Comparison of ENCODE assay signal across 19 cellular contexts in genomic region chr21:34027727-34028461, GRCh38.
"Had no signal": no experiment of that assay in that cellular context is flagged by ENCODE, and none has a peak within 500 bp of the region (broad histone marks: within the 10 kb centered on the region; RNA-seq: fewer than 3 reads in every experiment).

No MANE protein-coding gene starts in this region.

- H3K4me3 Mint-ChIP-seq: activated CD4-positive, alpha-beta memory T cell treated with anti-CD3 and anti-CD28 coated beads, Interleukin-2, amount 10 ng/mL, durations not matched to agents 7 days and 5 days; activated CD4-positive, alpha-beta T cell treated with anti-CD3 and anti-CD28 coated beads for 36 hours; activated naive CD8-positive, alpha-beta T cell treated with anti-CD3 and anti-CD28 coated beads, Interleukin-2, amount 10 ng/mL, durations not matched to agents 7 days and 5 days; effector memory CD8-positive, alpha-beta T cell; mesothelial cell of epicardium; stimulated activated memory B cell treated with anti-CD40 and anti-IgM and Interleukin-4, amounts not matched to agents 10 μg/mL and 1 μg/mL and 100 μg/mL, for 72 hours had no signal

- H3K9me3 ChIP-seq: gastrocnemius medialis, ovary, sigmoid colon, thyroid gland had no signal

- H3K27ac Mint-ChIP-seq: activated CD4-positive, alpha-beta memory T cell treated with anti-CD3 and anti-CD28 coated beads, Interleukin-2, amount 10 ng/mL, durations not matched to agents 7 days and 5 days; activated CD4-positive, alpha-beta T cell treated with anti-CD3 and anti-CD28 coated beads for 36 hours; activated naive CD8-positive, alpha-beta T cell treated with anti-CD3 and anti-CD28 coated beads, Interleukin-2, amount 10 ng/mL, durations not matched to agents 7 days and 5 days; effector memory CD8-positive, alpha-beta T cell; mesothelial cell of epicardium; stimulated activated memory B cell treated with anti-CD40 and anti-IgM and Interleukin-4, amounts not matched to agents 10 μg/mL and 1 μg/mL and 100 μg/mL, for 72 hours had no signal

- H3K27me3 ChIP-seq: gastrocnemius medialis, ovary, sigmoid colon, thyroid gland had no signal

- H3K9me3 Mint-ChIP-seq: effector memory CD8-positive, alpha-beta T cell had no signal

- H3K36me3 ChIP-seq: gastrocnemius medialis, heart left ventricle, ovary, sigmoid colon, thyroid gland had no signal

- H3K4me3 ChIP-seq: gastrocnemius medialis, heart left ventricle, lung, ovary, sigmoid colon, thyroid gland had no signal

- DNase-seq: activated CD4-positive, alpha-beta memory T cell treated with anti-CD3 and anti-CD28 coated beads, Interleukin-2, amount 10 ng/mL, durations not matched to agents 7 days and 5 days; activated CD4-positive, alpha-beta T cell treated with anti-CD3 and anti-CD28 coated beads for 36 hours; activated CD8-positive, alpha-beta memory T cell treated with anti-CD3 and anti-CD28 coated beads, Interleukin-2, amount 50 U/mL, for 48 hours; activated naive CD8-positive, alpha-beta T cell treated with anti-CD3 and anti-CD28 coated beads, Interleukin-2, amount 10 ng/mL, durations not matched to agents 7 days and 5 days; aorta; dermis blood vessel endothelial cell; effector memory CD8-positive, alpha-beta T cell; gastrocnemius medialis; heart left ventricle; left cardiac atrium; ovary; sigmoid colon; stimulated activated CD4-positive, alpha-beta T cell treated with anti-CD3 and anti-CD28 coated beads, Interleukin-2, amount 100 ng/mL, for 48 hours; T-helper 9 cell; thyroid gland had no signal

- ATAC-seq: activated CD4-positive, alpha-beta T cell treated with anti-CD3 and anti-CD28 coated beads for 36 hours; effector memory CD8-positive, alpha-beta T cell; gastrocnemius medialis; heart left ventricle; left cardiac atrium; stimulated activated memory B cell treated with anti-CD40 and anti-IgM and Interleukin-4, amounts not matched to agents 10 μg/mL and 1 μg/mL and 100 μg/mL, for 72 hours had no signal

- H3K27ac ChIP-seq: epithelial cell of prostate, gastrocnemius medialis, heart left ventricle, ovary, sigmoid colon, thyroid gland had no signal

- H3K36me3 Mint-ChIP-seq: activated naive CD8-positive, alpha-beta T cell treated with anti-CD3 and anti-CD28 coated beads, Interleukin-2, amount 10 ng/mL, durations not matched to agents 7 days and 5 days; stimulated activated memory B cell treated with anti-CD40 and anti-IgM and Interleukin-4, amounts not matched to agents 10 μg/mL and 1 μg/mL and 100 μg/mL, for 72 hours had no signal

- H3K27me3 Mint-ChIP-seq: activated CD4-positive, alpha-beta memory T cell treated with anti-CD3 and anti-CD28 coated beads, Interleukin-2, amount 10 ng/mL, durations not matched to agents 7 days and 5 days; activated CD4-positive, alpha-beta T cell treated with anti-CD3 and anti-CD28 coated beads for 36 hours; activated naive CD8-positive, alpha-beta T cell treated with anti-CD3 and anti-CD28 coated beads, Interleukin-2, amount 10 ng/mL, durations not matched to agents 7 days and 5 days; effector memory CD8-positive, alpha-beta T cell; stimulated activated memory B cell treated with anti-CD40 and anti-IgM and Interleukin-4, amounts not matched to agents 10 μg/mL and 1 μg/mL and 100 μg/mL, for 72 hours had no signal
